In the genomic region with DNA sequence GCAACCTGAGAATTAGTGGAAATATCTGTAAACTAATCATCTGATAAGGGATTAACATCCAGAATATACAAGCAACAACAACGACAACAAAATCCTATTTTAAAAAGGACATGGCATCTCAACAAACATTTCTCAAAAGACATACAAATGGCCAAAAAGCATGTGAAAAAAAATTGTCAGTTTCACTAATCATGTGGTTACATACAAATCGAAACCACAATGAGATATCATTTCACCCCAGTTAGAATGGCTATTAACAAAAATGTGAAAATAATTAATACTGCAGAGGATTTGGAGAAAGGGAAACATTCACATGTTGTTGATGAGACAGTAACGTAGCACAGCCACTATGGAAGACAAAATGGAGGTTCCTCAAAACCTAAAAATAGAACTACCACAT, we compare ENCODE assay signal across 21 cellular contexts.
"Had no signal": no experiment of that assay in that cellular context is flagged by ENCODE, and none has a peak within 500 bp of the region (broad histone marks: within the 10 kb centered on the region; RNA-seq: fewer than 3 reads in every experiment).

No MANE protein-coding gene starts in this region.

- DNase-seq: activated CD4-positive, alpha-beta T cell treated with anti-CD3 and anti-CD28 coated beads for 1 hour; activated CD4-positive, alpha-beta T cell treated with anti-CD3 and anti-CD28 coated beads, Interleukin-2, amount 10 ng/mL, durations not matched to agents 24 days and 14 days; activated CD4-positive, alpha-beta T cell treated with anti-CD3 and anti-CD28 coated beads, Interleukin-2, amount 50 U/mL, for 48 hours; activated CD8-positive, alpha-beta memory T cell treated with anti-CD3 and anti-CD28 coated beads, Interleukin-2, amount 10 ng/mL, durations not matched to agents 7 days and 5 days; activated gamma-delta T cell treated with Interleukin-2 at 50 U/mL for 16 hours; activated naive CD4-positive, alpha-beta T cell treated with anti-CD3 and anti-CD28 coated beads, Interleukin-2, amount 10 ng/mL, durations not matched to agents 7 days and 5 days; activated naive CD8-positive, alpha-beta T cell treated with anti-CD3 and anti-CD28 coated beads for 36 hours; activated T-cell treated with anti-CD3 and anti-CD28 coated beads, Interleukin-2, amount 50 U/mL, for 48 hours; brain microvascular endothelial cell; MG63; NCI-H1105; NCI-H1436; NCI-H1694 treated with DMSO at 0.1 percent for 48 hours; NCI-H2029 treated with DMSO at 0.1 percent for 48 hours; NCI-H345; NCI-H524; SIG-M5; T-helper 2 cell; T1000 had no signal

- H3K9me3 ChIP-seq: MG63 had no signal

- H3K36me3 ChIP-seq: brain microvascular endothelial cell, cardiac muscle cell, MG63 had no signal

- ATAC-seq: activated CD8-positive, alpha-beta memory T cell treated with anti-CD3 and anti-CD28 coated beads, Interleukin-2, amount 10 ng/mL, durations not matched to agents 7 days and 5 days; activated T-helper 17 cell treated with anti-CD3 and anti-CD28 coated beads, Interleukin-2, amount 50 U/mL, for 72 hours had no signal

- H3K27me3 ChIP-seq: brain microvascular endothelial cell, cardiac muscle cell, MG63 had no signal

- H3K9me3 Mint-ChIP-seq: activated CD4-positive, alpha-beta T cell treated with anti-CD3 and anti-CD28 coated beads, Interleukin-2, amount 10 ng/mL, durations not matched to agents 24 days and 14 days; activated T-helper 17 cell treated with anti-CD3 and anti-CD28 coated beads, Interleukin-2, amount 50 U/mL, for 72 hours had no signal

- H3K27ac ChIP-seq: brain microvascular endothelial cell, cardiac muscle cell had no signal

- H3K27me3 Mint-ChIP-seq: activated CD4-positive, alpha-beta T cell treated with anti-CD3 and anti-CD28 coated beads, Interleukin-2, amount 10 ng/mL, durations not matched to agents 24 days and 14 days; activated CD8-positive, alpha-beta memory T cell treated with anti-CD3 and anti-CD28 coated beads, Interleukin-2, amount 10 ng/mL, durations not matched to agents 7 days and 5 days; activated naive CD4-positive, alpha-beta T cell treated with anti-CD3 and anti-CD28 coated beads, Interleukin-2, amount 10 ng/mL, durations not matched to agents 7 days and 5 days; activated naive CD8-positive, alpha-beta T cell treated with anti-CD3 and anti-CD28 coated beads for 36 hours; activated T-helper 17 cell treated with anti-CD3 and anti-CD28 coated beads, Interleukin-2, amount 50 U/mL, for 72 hours had no signal

- H3K4me3 ChIP-seq: cardiac muscle cell, MG63 had no signal

- H3K27ac Mint-ChIP-seq: activated CD4-positive, alpha-beta T cell treated with anti-CD3 and anti-CD28 coated beads, Interleukin-2, amount 10 ng/mL, durations not matched to agents 24 days and 14 days; activated CD8-positive, alpha-beta memory T cell treated with anti-CD3 and anti-CD28 coated beads, Interleukin-2, amount 10 ng/mL, durations not matched to agents 7 days and 5 days; activated naive CD4-positive, alpha-beta T cell treated with anti-CD3 and anti-CD28 coated beads, Interleukin-2, amount 10 ng/mL, durations not matched to agents 7 days and 5 days; activated naive CD8-positive, alpha-beta T cell treated with anti-CD3 and anti-CD28 coated beads for 36 hours; activated T-helper 17 cell treated with anti-CD3 and anti-CD28 coated beads, Interleukin-2, amount 50 U/mL, for 72 hours had no signal

- H3K4me3 Mint-ChIP-seq: activated CD4-positive, alpha-beta T cell treated with anti-CD3 and anti-CD28 coated beads, Interleukin-2, amount 10 ng/mL, durations not matched to agents 24 days and 14 days; activated CD8-positive, alpha-beta memory T cell treated with anti-CD3 and anti-CD28 coated beads, Interleukin-2, amount 10 ng/mL, durations not matched to agents 7 days and 5 days; activated naive CD4-positive, alpha-beta T cell treated with anti-CD3 and anti-CD28 coated beads, Interleukin-2, amount 10 ng/mL, durations not matched to agents 7 days and 5 days; activated naive CD8-positive, alpha-beta T cell treated with anti-CD3 and anti-CD28 coated beads for 36 hours; activated T-helper 17 cell treated with anti-CD3 and anti-CD28 coated beads, Interleukin-2, amount 50 U/mL, for 72 hours had no signal
